In the genomic region with DNA sequence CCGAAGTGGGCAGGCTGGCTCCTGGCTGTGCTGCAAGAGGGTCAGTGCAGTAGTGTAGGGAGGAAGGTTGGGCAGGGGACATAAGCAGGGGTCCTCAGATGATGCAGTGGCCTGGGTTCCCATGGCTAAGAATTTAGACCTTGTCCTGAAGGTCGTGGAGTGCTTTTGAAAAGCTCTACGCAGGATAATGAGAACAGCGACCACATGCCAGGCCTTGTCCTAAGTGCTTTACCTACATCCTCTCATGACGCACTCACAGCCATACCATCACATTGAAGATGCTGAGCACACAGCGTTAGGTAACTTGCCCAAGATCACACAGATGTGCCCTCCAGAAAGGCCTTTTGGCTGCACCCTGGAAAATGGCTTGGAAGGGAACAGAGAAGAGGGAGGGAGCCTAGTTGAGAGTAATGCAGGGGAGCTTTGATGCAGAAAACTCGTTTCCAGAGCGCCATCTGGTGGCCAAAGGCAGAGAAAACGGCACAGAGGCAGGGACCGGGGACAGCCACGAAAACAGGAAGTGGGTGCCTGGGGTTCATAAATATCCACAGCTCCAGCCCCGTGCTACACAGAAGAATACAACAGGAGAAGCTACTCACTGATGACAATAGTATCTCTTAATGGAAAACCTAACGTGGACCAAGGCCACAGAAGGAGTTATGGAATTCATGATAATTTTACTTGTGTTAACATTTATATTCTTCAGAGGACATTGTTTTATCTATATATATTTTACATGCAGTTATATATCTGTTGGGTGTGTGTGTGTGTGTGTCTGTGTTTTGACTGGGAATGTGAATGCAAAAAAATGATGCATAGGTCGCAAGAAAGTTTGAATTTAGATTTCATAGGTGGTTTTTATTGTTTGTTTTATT, we compare ENCODE assay signal across 8 cellular contexts. TPM values are rescaled to one million over a fixed set of nuclear protein-coding genes. Genes with fewer than 3 reads are reported as not detected.
A peak's percentile ranks its signal among the peaks of the same experiment; 100 is the strongest.
DNase-seq lines count a peak whose midpoint lies in the region; TF ChIP-seq lines count a peak whose summit lies in the region.

No MANE protein-coding gene starts in this region.

- no peaks in the 10 kb centered on the region for H3K36me3 ChIP-seq in MM.1S (replicated peaks; ENCODE audit: insufficient read depth, low read length)
- no peaks in the 10 kb centered on the region for H3K36me3 ChIP-seq in SJSA1

- peaks cover 35% of the 10 kb centered on the region for H3K4me1 ChIP-seq in MM.1S (ENCODE audit: low read length)
- peaks cover 3% of the 10 kb centered on the region for H3K4me1 ChIP-seq in SJSA1 (replicated peaks)

- no peaks in the 10 kb centered on the region for H3K9me2 ChIP-seq in MM.1S (replicated peaks; ENCODE audit: insufficient read depth, low read length)

- peak overlapping the region; percentile 23; the same call in 1 of the 2 replicates for H3K9ac ChIP-seq in MM.1S (ENCODE audit: low read length)

- H3K4me3 ChIP-seq in MM.1S (ENCODE audit: low read length) (no peak overlapping the region), SJSA1 (no peak overlapping the region)

- H3K27me3 ChIP-seq in MM.1S (replicated peaks; ENCODE audit: insufficient read depth, low read length), result no peaks in the 10 kb centered on the region
- no peaks in the 10 kb centered on the region for H3K27me3 ChIP-seq in SJSA1 (replicated peaks)

- H3F3A ChIP-seq in MM.1S (ENCODE audit: insufficient read depth, low read length), result no peaks in the 10 kb centered on the region

- POLR2A ChIA-PET in HEK293T (lab: Yijun Ruan, JAX), result interaction anchor here (0.8 to 2.2 kb wide), 5 partner anchors 9 to 1253 kb away, joined by 4 to 19 read pairs (median 6); a partner anchor contains a TSS

- peak; percentile 79 for TF ChIP-seq CTCF in GM12801 (IDR thresholded peaks at IDR 0.05; ENCODE audit: extremely low read depth, insufficient read length)
- TF ChIP-seq CTCF in MM.1S (IDR thresholded peaks at IDR 0.05; ENCODE audit: low read length), result peak; percentile 89

- H3K9me3 ChIP-seq in MM.1S (replicated peaks; ENCODE audit: insufficient read depth, low read length) (no peaks in the 10 kb centered on the region), SJSA1 (replicated peaks) (no peaks in the 10 kb centered on the region)

- CTCF ChIA-PET in HEK293T (lab: Yijun Ruan, JAX), result interaction anchor here (0.6 to 2.8 kb wide), 36 partner anchors 8 to 1359 kb away, joined by 3 to 33 read pairs (median 4); a partner anchor contains a TSS

- intact Hi-C loops in posterior vena cava (cut with DNase I), result loop anchor here in 1 of 2 donors (2.0 kb wide), 1 partner anchor 268 kb away; no protein-coding TSS in a partner anchor

- peak overlapping the region; percentile 53 for H2AFZ ChIP-seq in MM.1S (ENCODE audit: low read length)

- H3K4me2 ChIP-seq in MM.1S (ENCODE audit: low read depth, low read length), result peak overlapping the region; percentile 56

- no peaks in the 10 kb centered on the region for H3K79me2 ChIP-seq in MM.1S (ENCODE audit: low read length)

- H3K27ac ChIP-seq in MM.1S (ENCODE audit: low read length) (no peak overlapping the region), SJSA1 (0 out of 2 replicates have a peak overlapping the region, but pooled peaks have one; percentile 2)

- H4K20me1 ChIP-seq in MM.1S (ENCODE audit: insufficient read depth, low read length), result no peaks in the 10 kb centered on the region

- DNase-seq in HEK293T (ENCODE audit: extremely low spot score) (peak; percentile 85), MM.1S (peak; percentile 89), SJSA1 (ENCODE audit: low read depth in 1 of 2, low spot score in 2 of 2) (peak; percentile 83 to 90), globus pallidus (ENCODE audit: low spot score) (peak; percentile 88), posterior vena cava (ENCODE audit: low spot score) (peak; percentile 96), ureter (ENCODE audit: low spot score) (peak; percentile 92)
- peak; percentile 69 to 83 (median 76) for DNase-seq in activated naive CD4-positive, alpha-beta T cell (lab: John Stamatoyannopoulos, UW)

TF ChIP-seq in HEK293T, 16 proteins besides CTCF, POLR2A, EP300 and RAD21:
- peak; percentile 32; the same call in 1 of the 2 replicates for TF ChIP-seq ELF4 (IDR thresholded peaks at IDR 0.05)
- no peak for TF ChIP-seq SP1 (IDR thresholded peaks at IDR 0.05)

RNA-seq across cellular contexts. Expression of a gene that starts 2.7 kb away (rescaled TPM):
- total RNA-seq in SJSA1 (2014; rRNA removed; shearing (Covaris generic)), result not detected in 2 replicates
- 1 to 10 TPM; 8.7 to 9.3 TPM for total RNA-seq in posterior vena cava
- 7.4 TPM for total RNA-seq in ureter

RNA-seq across cellular contexts. Expression of a gene that starts 8.2 kb away (rescaled TPM):
- 134 and 152 TPM in 2 replicates for total RNA-seq in SJSA1 (2014; rRNA removed; shearing (Covaris generic))
- total RNA-seq in posterior vena cava, result 10 to 100 TPM; 59.3 to 61.2 TPM
- 59.3 TPM for total RNA-seq in ureter

RNA-seq across cellular contexts. Expression of a gene that starts 37.0 kb away (rescaled TPM):
- total RNA-seq in SJSA1 (2014; rRNA removed; shearing (Covaris generic)), result 72.3 and 104 TPM in 2 replicates
- total RNA-seq in posterior vena cava (10 to 100 TPM; 46.4 to 49.6 TPM), ureter (109 TPM)

RNA-seq across cellular contexts. Expression of a gene that starts 52.1 kb away (rescaled TPM):
- 27.0 and 55.7 TPM in 2 replicates for total RNA-seq in SJSA1 (2014; rRNA removed; shearing (Covaris generic))
- total RNA-seq in posterior vena cava, result 10 to 100 TPM; 21.8 to 35.5 TPM
- 60.0 TPM for total RNA-seq in ureter
